Comparison of ENCODE assay signal across 1 cellular context in the genomic region with DNA sequence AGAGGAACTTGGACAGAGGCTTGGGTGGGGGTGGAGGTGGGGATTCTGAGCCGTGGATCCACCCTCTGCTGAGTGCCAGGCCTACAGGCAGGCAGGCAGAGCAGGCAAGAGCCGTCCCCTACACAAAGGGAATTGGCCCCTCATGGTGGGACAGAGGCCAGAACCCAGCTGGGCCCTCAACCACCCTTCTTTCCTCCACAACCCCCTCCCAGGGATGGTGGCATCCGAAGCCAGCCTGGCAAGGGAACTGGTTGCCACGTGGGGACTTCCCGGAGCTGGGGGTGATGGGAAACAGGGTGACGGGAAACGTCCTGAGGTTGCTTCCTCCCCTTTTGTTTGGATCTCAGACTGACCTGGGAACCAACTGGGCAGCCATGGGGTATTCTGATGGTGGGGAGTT.
TF ChIP-seq lines count a peak whose summit lies in the region.

No MANE protein-coding gene starts in this region.

TF ChIP-seq in H1, 55 proteins besides CTCF, POLR2A, EP300 and RAD21:
- TF ChIP-seq SP2 (IDR thresholded peaks at IDR 0.05; ENCODE audit: low read length), result no peak
- TF ChIP-seq, protein P1, sequence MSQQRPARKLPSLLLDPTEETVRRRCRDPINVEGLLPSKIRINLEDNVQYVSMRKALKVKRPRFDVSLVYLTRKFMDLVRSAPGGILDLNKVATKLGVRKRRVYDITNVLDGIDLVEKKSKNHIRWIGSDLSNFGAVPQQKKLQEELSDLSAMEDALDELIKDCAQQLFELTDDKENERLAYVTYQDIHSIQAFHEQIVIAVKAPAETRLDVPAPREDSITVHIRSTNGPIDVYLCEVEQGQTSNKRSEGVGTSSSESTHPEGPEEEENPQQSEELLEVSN (IDR thresholded peaks at IDR 0.05), result no peak
- no peak for TF ChIP-seq CBX8 (IDR thresholded peaks at IDR 0.05; ENCODE audit: borderline replicate concordance, low read depth, low read length)
- TF ChIP-seq RFX5 (IDR thresholded peaks at IDR 0.05; ENCODE audit: borderline replicate concordance, low read depth, low read length), result no peak
- TF ChIP-seq KDM5A (IDR thresholded peaks at IDR 0.05; ENCODE audit: low read length), result no peak
- no peak for TF ChIP-seq POU5F1 (IDR thresholded peaks at IDR 0.05; ENCODE audit: low read depth, low read length)
